19 cellular contexts compared by ENCODE assay signal in the genomic region with DNA sequence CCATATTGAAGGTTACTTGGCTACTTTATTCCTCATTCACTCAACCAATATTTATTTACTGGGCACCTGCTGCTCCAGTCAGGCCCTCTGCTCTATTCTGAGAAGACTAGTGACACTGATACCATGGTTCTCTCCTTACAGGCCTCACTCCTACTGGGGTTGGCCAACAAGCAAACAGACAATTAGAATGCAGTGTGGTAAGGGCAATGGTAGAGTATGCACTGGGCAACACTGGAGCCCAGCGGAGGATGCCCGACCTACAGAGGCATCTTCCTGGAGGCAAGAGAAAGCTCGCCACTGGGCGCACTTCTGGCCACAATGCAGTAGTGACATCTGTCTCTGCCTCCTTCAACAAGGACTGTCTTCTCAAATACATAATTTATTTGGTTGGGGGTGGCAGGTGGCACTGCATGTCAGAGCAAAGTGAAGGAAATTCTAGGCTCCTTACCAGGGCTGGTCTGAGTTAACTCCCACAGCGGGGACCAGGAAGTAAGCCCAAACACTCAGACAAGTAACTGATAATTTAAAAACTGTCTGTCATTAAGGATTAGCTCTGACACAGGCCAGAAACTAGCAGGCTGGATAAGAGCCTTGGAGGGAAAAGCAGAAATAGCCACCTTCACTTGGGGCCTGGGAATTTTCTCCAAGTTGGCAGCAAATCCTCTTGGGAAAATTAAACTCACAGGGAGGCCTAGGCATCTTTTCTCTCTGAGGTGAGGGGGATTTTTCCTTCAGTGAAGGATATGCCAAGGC.
"Had no signal": no experiment of that assay in that cellular context is flagged by ENCODE, and none has a peak within 500 bp of the region (broad histone marks: within the 10 kb centered on the region; RNA-seq: fewer than 3 reads in every experiment).

No MANE protein-coding gene starts in this region.

- H3K27me3 ChIP-seq: ascending aorta, right atrium auricular region, thyroid gland, upper lobe of right lung had no signal

- H3K4me3 ChIP-seq: ascending aorta, left ventricle myocardium inferior, prostate gland, right atrium auricular region, thyroid gland, upper lobe of right lung had no signal

- DNase-seq: activated CD4-positive, alpha-beta T cell treated with anti-CD3 and anti-CD28 coated beads for 36 hours; activated CD4-positive, alpha-beta T cell treated with anti-CD3 and anti-CD28 coated beads, Interleukin-2, amount 50 U/mL, for 4 hours; activated CD8-positive, alpha-beta memory T cell treated with anti-CD3 and anti-CD28 coated beads for 24 hours; activated CD8-positive, alpha-beta memory T cell treated with anti-CD3 and anti-CD28 coated beads, Interleukin-2, amount 50 U/mL, for 4 hours; activated T-cell treated with anti-CD3 and anti-CD28 coated beads, Interleukin-2, amount 50 U/mL, for 24 hours; cortex of kidney; foreskin fibroblast; immature natural killer cell; left ventricle myocardium inferior; natural killer cell; stimulated activated CD4-positive, alpha-beta T cell treated with anti-CD3 and anti-CD28 coated beads, Interleukin-12 subunit alpha, Interleukin-12 subunit beta, amount 100 ng/mL, for 4 hours; stimulated activated CD4-positive, alpha-beta T cell treated with anti-CD3 and anti-CD28 coated beads, Interleukin-4, amount 100 ng/mL, for 4 hours; stimulated activated naive CD8-positive, alpha-beta T cell treated with anti-CD3 and anti-CD28 coated beads, Interleukin-15, Interleukin-2, amounts not matched to agents 100 U/mL and 50 U/mL, for 24 hours; T-helper 9 cell; thyroid gland; upper lobe of right lung had no signal

- H3K36me3 ChIP-seq: ascending aorta, left ventricle myocardium inferior, prostate gland, right atrium auricular region, thyroid gland, upper lobe of right lung had no signal
